ENCODE assay signal across 1 cellular context in the genomic region with DNA sequence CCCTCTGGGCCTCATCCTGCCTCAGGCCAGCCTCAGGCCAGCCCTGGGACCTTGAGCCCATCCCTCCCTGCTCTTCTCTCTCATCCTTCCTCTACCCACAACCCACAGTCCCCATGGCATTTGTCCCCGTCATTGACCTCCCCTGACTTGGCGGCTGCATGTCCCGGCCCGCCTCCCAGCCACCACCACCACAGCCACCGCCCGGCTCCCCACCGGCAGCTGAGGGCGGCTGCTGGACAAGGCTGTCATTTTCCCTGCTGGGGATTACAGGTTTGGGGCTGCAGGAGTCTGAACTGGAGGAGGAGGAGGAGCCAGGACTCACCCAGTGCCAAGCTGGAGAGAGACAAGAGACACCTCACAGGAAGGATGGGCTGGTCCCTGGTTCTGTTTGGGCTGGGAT.
TF ChIP-seq lines count a peak whose summit lies in the region.

No MANE protein-coding gene starts in this region.

TF ChIP-seq in Ishikawa, 13 proteins besides CTCF, POLR2A, EP300 and RAD21 (continued from another document):
- TF ChIP-seq, protein P1, sequence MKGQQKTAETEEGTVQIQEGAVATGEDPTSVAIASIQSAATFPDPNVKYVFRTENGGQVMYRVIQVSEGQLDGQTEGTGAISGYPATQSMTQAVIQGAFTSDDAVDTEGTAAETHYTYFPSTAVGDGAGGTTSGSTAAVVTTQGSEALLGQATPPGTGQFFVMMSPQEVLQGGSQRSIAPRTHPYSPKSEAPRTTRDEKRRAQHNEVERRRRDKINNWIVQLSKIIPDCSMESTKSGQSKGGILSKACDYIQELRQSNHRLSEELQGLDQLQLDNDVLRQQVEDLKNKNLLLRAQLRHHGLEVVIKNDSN (IDR thresholded peaks at IDR 0.05) = no peak
- TF ChIP-seq FOXM1 (IDR thresholded peaks at IDR 0.05; ENCODE audit: borderline replicate concordance, low read depth) (peak; percentile 53; the same call in 1 of the 2 replicates), NFIC (IDR thresholded peaks at IDR 0.05) (peak; percentile 81), TCF12 (IDR thresholded peaks at IDR 0.05; ENCODE audit: low read depth) (peak; percentile 90)
- TF ChIP-seq, protein P2, sequence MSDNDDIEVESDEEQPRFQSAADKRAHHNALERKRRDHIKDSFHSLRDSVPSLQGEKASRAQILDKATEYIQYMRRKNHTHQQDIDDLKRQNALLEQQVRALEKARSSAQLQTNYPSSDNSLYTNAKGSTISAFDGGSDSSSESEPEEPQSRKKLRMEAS (IDR thresholded peaks at IDR 0.05) = no peak; the same call in 1 of the 2 replicates
